1 cellular context compared by ENCODE assay signal in the genomic region with DNA sequence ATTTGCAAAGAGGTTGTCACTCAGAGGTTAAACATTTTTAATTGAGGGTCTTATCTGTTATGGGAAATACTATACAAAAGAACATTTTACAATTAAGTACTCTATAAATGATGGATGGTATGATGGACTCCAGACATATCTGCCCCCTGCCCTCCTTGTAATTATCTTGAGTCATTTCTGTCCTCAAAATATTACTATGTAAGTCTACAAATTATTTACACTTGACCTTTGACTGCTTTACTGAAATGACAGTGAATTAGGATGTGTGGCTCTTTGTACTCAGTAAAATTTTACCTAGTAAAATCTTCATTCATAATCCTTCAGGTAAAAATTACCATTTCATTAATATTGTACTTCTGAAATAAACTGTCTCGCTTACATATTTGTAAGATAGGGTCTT.
TF ChIP-seq lines count a peak whose summit lies in the region.

No MANE protein-coding gene starts in this region.

TF ChIP-seq in GM23338, 12 proteins besides CTCF, POLR2A, EP300 and RAD21:
- TF ChIP-seq, protein P1, sequence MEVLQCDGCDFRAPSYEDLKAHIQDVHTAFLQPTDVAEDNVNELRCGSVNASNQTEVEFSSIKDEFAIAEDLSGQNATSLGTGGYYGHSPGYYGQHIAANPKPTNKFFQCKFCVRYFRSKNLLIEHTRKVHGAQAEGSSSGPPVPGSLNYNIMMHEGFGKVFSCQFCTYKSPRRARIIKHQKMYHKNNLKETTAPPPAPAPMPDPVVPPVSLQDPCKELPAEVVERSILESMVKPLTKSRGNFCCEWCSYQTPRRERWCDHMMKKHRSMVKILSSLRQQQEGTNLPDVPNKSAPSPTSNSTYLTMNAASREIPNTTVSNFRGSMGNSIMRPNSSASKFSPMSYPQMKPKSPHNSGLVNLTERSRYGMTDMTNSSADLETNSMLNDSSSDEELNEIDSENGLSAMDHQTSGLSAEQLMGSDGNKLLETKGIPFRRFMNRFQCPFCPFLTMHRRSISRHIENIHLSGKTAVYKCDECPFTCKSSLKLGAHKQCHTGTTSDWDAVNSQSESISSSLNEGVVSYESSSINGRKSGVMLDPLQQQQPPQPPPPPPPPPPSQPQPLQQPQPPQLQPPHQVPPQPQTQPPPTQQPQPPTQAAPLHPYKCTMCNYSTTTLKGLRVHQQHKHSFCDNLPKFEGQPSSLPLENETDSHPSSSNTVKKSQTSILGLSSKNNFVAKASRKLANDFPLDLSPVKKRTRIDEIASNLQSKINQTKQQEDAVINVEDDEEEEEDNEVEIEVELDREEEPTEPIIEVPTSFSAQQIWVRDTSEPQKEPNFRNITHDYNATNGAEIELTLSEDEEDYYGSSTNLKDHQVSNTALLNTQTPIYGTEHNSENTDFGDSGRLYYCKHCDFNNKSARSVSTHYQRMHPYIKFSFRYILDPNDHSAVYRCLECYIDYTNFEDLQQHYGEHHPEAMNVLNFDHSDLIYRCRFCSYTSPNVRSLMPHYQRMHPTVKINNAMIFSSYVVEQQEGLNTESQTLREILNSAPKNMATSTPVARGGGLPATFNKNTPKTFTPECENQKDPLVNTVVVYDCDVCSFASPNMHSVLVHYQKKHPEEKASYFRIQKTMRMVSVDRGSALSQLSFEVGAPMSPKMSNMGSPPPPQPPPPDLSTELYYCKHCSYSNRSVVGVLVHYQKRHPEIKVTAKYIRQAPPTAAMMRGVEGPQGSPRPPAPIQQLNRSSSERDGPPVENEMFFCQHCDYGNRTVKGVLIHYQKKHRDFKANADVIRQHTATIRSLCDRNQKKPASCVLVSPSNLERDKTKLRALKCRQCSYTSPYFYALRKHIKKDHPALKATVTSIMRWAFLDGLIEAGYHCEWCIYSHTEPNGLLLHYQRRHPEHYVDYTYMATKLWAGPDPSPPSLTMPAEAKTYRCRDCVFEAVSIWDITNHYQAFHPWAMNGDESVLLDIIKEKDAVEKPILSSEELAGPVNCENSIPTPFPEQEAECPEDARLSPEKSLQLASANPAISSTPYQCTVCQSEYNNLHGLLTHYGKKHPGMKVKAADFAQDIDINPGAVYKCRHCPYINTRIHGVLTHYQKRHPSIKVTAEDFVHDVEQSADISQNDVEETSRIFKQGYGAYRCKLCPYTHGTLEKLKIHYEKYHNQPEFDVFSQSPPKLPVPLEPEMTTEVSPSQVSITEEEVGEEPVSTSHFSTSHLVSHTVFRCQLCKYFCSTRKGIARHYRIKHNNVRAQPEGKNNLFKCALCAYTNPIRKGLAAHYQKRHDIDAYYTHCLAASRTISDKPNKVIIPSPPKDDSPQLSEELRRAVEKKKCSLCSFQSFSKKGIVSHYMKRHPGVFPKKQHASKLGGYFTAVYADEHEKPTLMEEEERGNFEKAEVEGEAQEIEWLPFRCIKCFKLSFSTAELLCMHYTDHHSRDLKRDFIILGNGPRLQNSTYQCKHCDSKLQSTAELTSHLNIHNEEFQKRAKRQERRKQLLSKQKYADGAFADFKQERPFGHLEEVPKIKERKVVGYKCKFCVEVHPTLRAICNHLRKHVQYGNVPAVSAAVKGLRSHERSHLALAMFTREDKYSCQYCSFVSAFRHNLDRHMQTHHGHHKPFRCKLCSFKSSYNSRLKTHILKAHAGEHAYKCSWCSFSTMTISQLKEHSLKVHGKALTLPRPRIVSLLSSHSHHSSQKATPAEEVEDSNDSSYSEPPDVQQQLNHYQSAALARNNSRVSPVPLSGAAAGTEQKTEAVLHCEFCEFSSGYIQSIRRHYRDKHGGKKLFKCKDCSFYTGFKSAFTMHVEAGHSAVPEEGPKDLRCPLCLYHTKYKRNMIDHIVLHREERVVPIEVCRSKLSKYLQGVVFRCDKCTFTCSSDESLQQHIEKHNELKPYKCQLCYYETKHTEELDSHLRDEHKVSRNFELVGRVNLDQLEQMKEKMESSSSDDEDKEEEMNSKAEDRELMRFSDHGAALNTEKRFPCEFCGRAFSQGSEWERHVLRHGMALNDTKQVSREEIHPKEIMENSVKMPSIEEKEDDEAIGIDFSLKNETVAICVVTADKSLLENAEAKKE (CRISPR knock-in tag; IDR thresholded peaks at IDR 0.05), result no peak
- TF ChIP-seq, protein P2, sequence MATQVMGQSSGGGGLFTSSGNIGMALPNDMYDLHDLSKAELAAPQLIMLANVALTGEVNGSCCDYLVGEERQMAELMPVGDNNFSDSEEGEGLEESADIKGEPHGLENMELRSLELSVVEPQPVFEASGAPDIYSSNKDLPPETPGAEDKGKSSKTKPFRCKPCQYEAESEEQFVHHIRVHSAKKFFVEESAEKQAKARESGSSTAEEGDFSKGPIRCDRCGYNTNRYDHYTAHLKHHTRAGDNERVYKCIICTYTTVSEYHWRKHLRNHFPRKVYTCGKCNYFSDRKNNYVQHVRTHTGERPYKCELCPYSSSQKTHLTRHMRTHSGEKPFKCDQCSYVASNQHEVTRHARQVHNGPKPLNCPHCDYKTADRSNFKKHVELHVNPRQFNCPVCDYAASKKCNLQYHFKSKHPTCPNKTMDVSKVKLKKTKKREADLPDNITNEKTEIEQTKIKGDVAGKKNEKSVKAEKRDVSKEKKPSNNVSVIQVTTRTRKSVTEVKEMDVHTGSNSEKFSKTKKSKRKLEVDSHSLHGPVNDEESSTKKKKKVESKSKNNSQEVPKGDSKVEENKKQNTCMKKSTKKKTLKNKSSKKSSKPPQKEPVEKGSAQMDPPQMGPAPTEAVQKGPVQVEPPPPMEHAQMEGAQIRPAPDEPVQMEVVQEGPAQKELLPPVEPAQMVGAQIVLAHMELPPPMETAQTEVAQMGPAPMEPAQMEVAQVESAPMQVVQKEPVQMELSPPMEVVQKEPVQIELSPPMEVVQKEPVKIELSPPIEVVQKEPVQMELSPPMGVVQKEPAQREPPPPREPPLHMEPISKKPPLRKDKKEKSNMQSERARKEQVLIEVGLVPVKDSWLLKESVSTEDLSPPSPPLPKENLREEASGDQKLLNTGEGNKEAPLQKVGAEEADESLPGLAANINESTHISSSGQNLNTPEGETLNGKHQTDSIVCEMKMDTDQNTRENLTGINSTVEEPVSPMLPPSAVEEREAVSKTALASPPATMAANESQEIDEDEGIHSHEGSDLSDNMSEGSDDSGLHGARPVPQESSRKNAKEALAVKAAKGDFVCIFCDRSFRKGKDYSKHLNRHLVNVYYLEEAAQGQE (IDR thresholded peaks at IDR 0.05; ENCODE audit: unreplicated experiment), result no peak
- no peak for TF ChIP-seq CREB1 (CRISPR knock-in tag; IDR thresholded peaks at IDR 0.05; ENCODE audit: low read depth)
- TF ChIP-seq EZH2phosphoT487 (IDR thresholded peaks at IDR 0.05; ENCODE audit: unreplicated experiment), result no peak
- TF ChIP-seq EZH2 (IDR thresholded peaks at IDR 0.05; ENCODE audit: low read depth, unreplicated experiment), result no peak
- no peak for TF ChIP-seq ZNF114 (CRISPR knock-in tag; IDR thresholded peaks at IDR 0.05)
- TF ChIP-seq POLR2AphosphoS5 (IDR thresholded peaks at IDR 0.05; ENCODE audit: low read depth), result no peak
- no peak for TF ChIP-seq NANOG (IDR thresholded peaks at IDR 0.05; ENCODE audit: borderline replicate concordance)
- TF ChIP-seq, protein P3, sequence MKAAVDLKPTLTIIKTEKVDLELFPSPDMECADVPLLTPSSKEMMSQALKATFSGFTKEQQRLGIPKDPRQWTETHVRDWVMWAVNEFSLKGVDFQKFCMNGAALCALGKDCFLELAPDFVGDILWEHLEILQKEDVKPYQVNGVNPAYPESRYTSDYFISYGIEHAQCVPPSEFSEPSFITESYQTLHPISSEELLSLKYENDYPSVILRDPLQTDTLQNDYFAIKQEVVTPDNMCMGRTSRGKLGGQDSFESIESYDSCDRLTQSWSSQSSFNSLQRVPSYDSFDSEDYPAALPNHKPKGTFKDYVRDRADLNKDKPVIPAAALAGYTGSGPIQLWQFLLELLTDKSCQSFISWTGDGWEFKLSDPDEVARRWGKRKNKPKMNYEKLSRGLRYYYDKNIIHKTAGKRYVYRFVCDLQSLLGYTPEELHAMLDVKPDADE (IDR thresholded peaks at IDR 0.05), result no peak
- TF ChIP-seq JUNB (IDR thresholded peaks at IDR 0.05; ENCODE audit: unreplicated experiment), result no peak
- TF ChIP-seq STAT1 (IDR thresholded peaks at IDR 0.05; ENCODE audit: unreplicated experiment), result no peak
- no peak for TF ChIP-seq ZNF331 (CRISPR knock-in tag; IDR thresholded peaks at IDR 0.05; ENCODE audit: low read depth)
TF ChIP-seq in GM23338: peak in this region for 0.
